Comparison of ENCODE assay signal across 1 cellular context in genomic region chr20:58245931-58246330, GRCh38.
A peak's percentile ranks its signal among the peaks of the same experiment; 100 is the strongest.
TF ChIP-seq lines count a peak whose summit lies in the region.

No MANE protein-coding gene starts in this region.

TF ChIP-seq in HepG2, 621 proteins besides CTCF, POLR2A, EP300 and RAD21 (continued from another document):
- 0 out of 2 replicates have a peak, but pooled peaks have one; percentile 2 for TF ChIP-seq KAT2B (IDR thresholded peaks at IDR 0.05; ENCODE audit: borderline replicate concordance, low read depth, low read length)
- TF ChIP-seq ZNF263 (CRISPR knock-in tag; IDR thresholded peaks at IDR 0.05), result 0 out of 2 replicates have a peak, but pooled peaks have one; percentile 1
